In genomic region chr3:29567505-29567904, GRCh38 we compare ENCODE assay signal across 23 cellular contexts.
"Had no signal": no experiment of that assay in that cellular context is flagged by ENCODE, and none has a peak within 500 bp of the region (broad histone marks: within the 10 kb centered on the region; RNA-seq: fewer than 3 reads in every experiment).

No MANE protein-coding gene starts in this region.

- H3K4me1 ChIP-seq: Peyer's patch, SJCRH30 had no signal

- H3K9me3 ChIP-seq: Peyer's patch, SJCRH30 had no signal

- H3K27me3 ChIP-seq: Peyer's patch, SJCRH30 had no signal

- H3K27ac ChIP-seq: HL-60, KMS-11, PC-9, Peyer's patch, SJCRH30 had no signal

- H3K4me3 ChIP-seq: K562, PC-9, Peyer's patch, SJCRH30 had no signal

- H3K36me3 ChIP-seq: Peyer's patch, SJCRH30 had no signal

- ATAC-seq: K562, SK-N-SH treated with all-trans-retinoic acid at 6 μM for 48 hours had no signal

- DNase-seq: Kasumi-1, MM.1S, NCI-H1092 treated with DMSO at 0.1 percent for 48 hours, NCI-H1436, NCI-H187, NCI-H2029, NCI-H2081 treated with DMSO at 0.1 percent for 48 hours, NCI-H2171, NCI-H226, NCI-H446, NCI-H510A, NCI-H524 treated with DMSO at 0.1 percent for 48 hours, NCI-H69, NCI-H774, OCI-M1, PC-9, Peyer's patch, SHP77, SJCRH30 had no signal
